ENCODE assay signal across 12 cellular contexts in genomic region chr7:49774459-49775064, GRCh38. TPM values are rescaled to one million over a fixed set of nuclear protein-coding genes. Genes with fewer than 3 reads are reported as not detected.
DNase-seq lines count a peak whose midpoint lies in the region; ATAC-seq, FAIRE-seq and TF ChIP-seq lines count a peak whose summit lies in the region.
"Had no signal": no experiment of that assay in that cellular context is flagged by ENCODE, and none has a peak within 500 bp of the region (broad histone marks: within the 10 kb centered on the region; RNA-seq: fewer than 3 reads in every experiment).

No MANE protein-coding gene starts in this region.

- H3K27ac Mint-ChIP-seq in activated naive CD8-positive, alpha-beta T cell treated with anti-CD3 and anti-CD28 coated beads, Interleukin-2, amount 10 ng/mL, durations not matched to agents 7 days and 5 days: no peak overlapping the region
- H3K27ac Mint-ChIP-seq in stimulated activated naive CD8-positive, alpha-beta T cell treated with anti-CD3 and anti-CD28 coated beads, Interleukin-15, amount 100 ng/mL, for 72 hours: no peak overlapping the region
- H3K27ac Mint-ChIP-seq: CD4-positive, CD25-positive, alpha-beta regulatory T cell had no signal

- H3K27ac ChIP-seq in iPS DF 6.9 (ENCODE audit: low read length) (no peak overlapping the region), prostate gland (no peak overlapping the region), HepG2 (ENCODE audit: extremely low read length, insufficient read depth, low read length) (no peak overlapping the region)

- TF ChIP-seq POLR2A in prostate gland (IDR thresholded peaks at IDR 0.05): no peak
- TF ChIP-seq POLR2A in HepG2 (IDR thresholded peaks at IDR 0.05; ENCODE audit: insufficient read depth in 1 of 2, low read depth in 2 of 2, low read length in 2 of 2): no peak

- H3K27me3 Mint-ChIP-seq in activated naive CD8-positive, alpha-beta T cell treated with anti-CD3 and anti-CD28 coated beads, Interleukin-2, amount 10 ng/mL, durations not matched to agents 7 days and 5 days: peaks cover 69% of the 10 kb centered on the region
- peaks cover 99% of the 10 kb centered on the region for H3K27me3 Mint-ChIP-seq in stimulated activated naive CD8-positive, alpha-beta T cell treated with anti-CD3 and anti-CD28 coated beads, Interleukin-15, amount 100 ng/mL, for 72 hours

- POLR2A ChIA-PET in activated naive CD8-positive, alpha-beta T cell treated with anti-CD3 and anti-CD28 coated beads, Interleukin-2, amount 10 ng/mL, durations not matched to agents 7 days and 5 days (lab: Charles Lee): no interaction called here
- POLR2A ChIA-PET in HepG2 (lab: Yijun Ruan, JAX): no interaction called here

- H2AFZ ChIP-seq in HepG2 (ENCODE audit: low read length): no peak overlapping the region

- no peaks in the 10 kb centered on the region for H3K36me3 ChIP-seq in iPS DF 6.9 (ENCODE audit: control insufficient read depth, insufficient read depth, low read length)
- H3K36me3 ChIP-seq in prostate gland: no peaks in the 10 kb centered on the region
- no peaks in the 10 kb centered on the region for H3K36me3 ChIP-seq in HepG2 (replicated peaks in 1 of 2; ENCODE audit: control insufficient read depth in 1 of 2, insufficient read depth in 2 of 2, low read length in 2 of 2)

- peak overlapping the region; percentile 8 for H3K4me3 Mint-ChIP-seq in activated naive CD8-positive, alpha-beta T cell treated with anti-CD3 and anti-CD28 coated beads, Interleukin-2, amount 10 ng/mL, durations not matched to agents 7 days and 5 days
- peak overlapping the region in 1 of 2 donors; percentile 37 for H3K4me3 Mint-ChIP-seq in stimulated activated naive CD8-positive, alpha-beta T cell treated with anti-CD3 and anti-CD28 coated beads, Interleukin-15, amount 100 ng/mL, for 72 hours

- peaks cover 3% of the 10 kb centered on the region for H3K4me1 Mint-ChIP-seq in activated naive CD8-positive, alpha-beta T cell treated with anti-CD3 and anti-CD28 coated beads, Interleukin-2, amount 10 ng/mL, durations not matched to agents 7 days and 5 days
- peaks cover 24% of the 10 kb centered on the region for H3K4me1 Mint-ChIP-seq in stimulated activated naive CD8-positive, alpha-beta T cell treated with anti-CD3 and anti-CD28 coated beads, Interleukin-15, amount 100 ng/mL, for 72 hours

- H3K9me3 Mint-ChIP-seq in activated naive CD8-positive, alpha-beta T cell treated with anti-CD3 and anti-CD28 coated beads, Interleukin-2, amount 10 ng/mL, durations not matched to agents 7 days and 5 days: no peaks in the 10 kb centered on the region
- no peaks in the 10 kb centered on the region for H3K9me3 Mint-ChIP-seq in stimulated activated naive CD8-positive, alpha-beta T cell treated with anti-CD3 and anti-CD28 coated beads, Interleukin-15, amount 100 ng/mL, for 72 hours
- H3K9me3 Mint-ChIP-seq: CD4-positive, CD25-positive, alpha-beta regulatory T cell had no signal

- TF ChIP-seq CTCF in prostate gland (IDR thresholded peaks at IDR 0.05) (no peak), HepG2 (CRISPR knock-in tag; IDR thresholded peaks at IDR 0.05) (no peak)

- no peaks in the 10 kb centered on the region for H4K20me1 ChIP-seq in HepG2 (ENCODE audit: insufficient read depth, low read length)

- no TSS peak for BruUV-seq in HepG2 (replicated peaks; lab: Mats Ljungman, UMichigan)

- ATAC-seq in activated naive CD8-positive, alpha-beta T cell treated with anti-CD3 and anti-CD28 coated beads, Interleukin-2, amount 10 ng/mL, durations not matched to agents 7 days and 5 days (ENCODE audit: low read depth): no peak
- ATAC-seq in HepG2: no peak
- ATAC-seq in stimulated activated naive CD8-positive, alpha-beta T cell treated with anti-CD3 and anti-CD28 coated beads, Interleukin-15, amount 100 ng/mL, for 72 hours: no peak

- CTCF ChIA-PET in HepG2 (lab: Yijun Ruan, JAX; ENCODE audit: low intra/inter-chr PET ratio, low total read pairs): no interaction called here

- no peaks in the 10 kb centered on the region for H3K79me2 ChIP-seq in HepG2 (ENCODE audit: insufficient read depth, low read length)

- in situ Hi-C loops in HepG2 (cut with HindIII; ENCODE audit: extremely low pct_ligation_motif_present, low pct_unique_long_range_greater_than_20kb): no loop called here

- no peak for FAIRE-seq in HepG2 (lab: Jason Lieb, UNC)

- peak overlapping the region; percentile 43; the same call in 1 of the 2 replicates for H3K4me3 ChIP-seq in iPS DF 6.9 (ENCODE audit: low read length)
- H3K4me3 ChIP-seq in prostate gland: peak overlapping the region; percentile 10 to 32
- no peak overlapping the region for H3K4me3 ChIP-seq in HepG2 (replicated peaks in 1 of 3; ENCODE audit: insufficient read depth in 1 of 3, low read depth in 2 of 3, low read length in 3 of 3)

- no peaks in the 10 kb centered on the region for H3K36me3 Mint-ChIP-seq in activated naive CD8-positive, alpha-beta T cell treated with anti-CD3 and anti-CD28 coated beads, Interleukin-2, amount 10 ng/mL, durations not matched to agents 7 days and 5 days
- H3K36me3 Mint-ChIP-seq: CD4-positive, CD25-positive, alpha-beta regulatory T cell had no signal

- no peak for TF ChIP-seq RAD21 in HepG2 (CRISPR knock-in tag; IDR thresholded peaks at IDR 0.05)

- H3K27me3 ChIP-seq in iPS DF 6.9 (ENCODE audit: control insufficient read depth, insufficient read depth, low read length) (peaks cover 37% of the 10 kb centered on the region; the same call in 1 of the 2 replicates), prostate gland (replicated peaks; ENCODE audit: insufficient read depth) (no peaks in the 10 kb centered on the region), HepG2 (ENCODE audit: control insufficient read depth in 1 of 2, insufficient read depth in 2 of 2, low read length in 2 of 2) (peaks cover 1 to 21% of the 10 kb centered on the region in 2 experiments; a peak in 3 of 5 replicates)

- peak; percentile 42 for DNase-seq in ELF-1 (ENCODE audit: low read depth, low spot score)
- no peak for DNase-seq in activated naive CD8-positive, alpha-beta T cell treated with anti-CD3 and anti-CD28 coated beads, Interleukin-2, amount 10 ng/mL, durations not matched to agents 7 days and 5 days
- DNase-seq in iPS DF 6.9 (ENCODE audit: low read depth, low spot score): no peak
- DNase-seq in prostate gland (ENCODE audit: low spot score): no peak
- no peak for DNase-seq in HepG2 (ENCODE audit: low spot score)
- no peak for DNase-seq in activated gamma-delta T cell treated with Interleukin-2 at 50 U/mL for 16 hours
- DNase-seq in dermis blood vessel endothelial cell: no peak
- DNase-seq in stimulated activated naive CD8-positive, alpha-beta T cell treated with anti-CD3 and anti-CD28 coated beads, Interleukin-15, amount 100 ng/mL, for 72 hours: no peak
- DNase-seq: activated gamma-delta T cell; CD4-positive, CD25-positive, alpha-beta regulatory T cell; NCI-H524 treated with DMSO at 0.1 percent for 48 hours had no signal

- H3K9ac ChIP-seq in HepG2 (ENCODE audit: insufficient read depth, low read depth, low read length): no peak overlapping the region

- TF ChIP-seq EP300 in HepG2 (IDR thresholded peaks at IDR 0.05; ENCODE audit: low read depth in 2 of 2, low read length in 2 of 2) (no peak), HepG2 (CRISPR knock-in tag; IDR thresholded peaks at IDR 0.05; ENCODE audit: borderline replicate concordance) (no peak)

- intact Hi-C loops in prostate gland (cut with DNase I) (no loop called here), HepG2 (cut with micrococcal nuclease; ENCODE audit: unreplicated experiment) (no loop called here)

- no peak overlapping the region for H3K4me2 ChIP-seq in HepG2 (ENCODE audit: low read depth, low read length)

- H3K4me1 ChIP-seq in iPS DF 6.9 (ENCODE audit: control insufficient read depth, insufficient read depth, low read length) (no peaks in the 10 kb centered on the region), prostate gland (replicated peaks) (peaks cover 3% of the 10 kb centered on the region), HepG2 (ENCODE audit: insufficient read depth, low read length) (no peaks in the 10 kb centered on the region)

- H3K9me3 ChIP-seq in iPS DF 6.9 (ENCODE audit: control insufficient read depth, insufficient read depth, low read length): no peaks in the 10 kb centered on the region
- no peaks in the 10 kb centered on the region for H3K9me3 ChIP-seq in prostate gland
- H3K9me3 ChIP-seq in HepG2 (ENCODE audit: low read length): no peaks in the 10 kb centered on the region

- no CpG with 5 or more reads among the region's 36 CpGs for WGBS in iPS DF 6.9 (ENCODE audit: insufficient coverage, insufficient read length)
- WGBS in prostate gland: 2% methylated on average over 19 of the region's 36 CpGs
- WGBS in HepG2 (ENCODE audit: low lambda C conversion rate): 22% methylated on average over 29 of the region's 36 CpGs

TF ChIP-seq in HepG2, 621 proteins besides CTCF, POLR2A, EP300 and RAD21 (continues in another document):
- TF ChIP-seq NFRKB (IDR thresholded peaks at IDR 0.05): no peak

RNA-seq across cellular contexts. Expression of gene VWC2, which starts 1.1 kb away (rescaled TPM):
- not detected for total RNA-seq in activated naive CD8-positive, alpha-beta T cell treated with anti-CD3 and anti-CD28 coated beads, Interleukin-2, amount 10 ng/mL, durations not matched to agents 7 days and 5 days
- total RNA-seq in prostate gland (under 1 TPM in 1 of 2 donors, not detected in 1; 0.11 TPM), HepG2 (2016; rRNA removed; fragmentation: Illumina TruSeq; extraction: Trizol) (not detected in 2 replicates), dermis blood vessel endothelial cell (not detected in 2 replicates)
- not detected in 2 replicates for total RNA-seq in HepG2 (2016; cell fraction: cytosol; rRNA removed; fragmentation: Illumina TruSeq; extraction: Trizol; ENCODE audit: low read depth)
- total RNA-seq in HepG2 (2016; cell fraction: insoluble cytoplasmic fraction; rRNA removed; fragmentation: Illumina TruSeq; extraction: Trizol): not detected in 2 replicates
- not detected in 2 replicates for total RNA-seq in HepG2 (2016; cell fraction: membrane; rRNA removed; fragmentation: Illumina TruSeq; extraction: Trizol)
- total RNA-seq in HepG2 (2016; cell fraction: nucleus; rRNA removed; fragmentation: Illumina TruSeq; extraction: Trizol): not detected in 2 replicates
- polyA plus RNA-seq in HepG2 (2011; rRNA removed): not detected in 2 replicates
- not detected in 2 replicates for polyA plus RNA-seq in HepG2 (2011; cell fraction: cytosol; rRNA removed)
- polyA plus RNA-seq in HepG2 (2011; cell fraction: nucleus; rRNA removed): not detected in 2 replicates
- not detected in 2 replicates for polyA plus RNA-seq in HepG2 (2012)
- polyA plus RNA-seq in HepG2 (2016; cell fraction: cytosol; fragmentation: Illumina TruSeq; extraction: Trizol; ENCODE audit: low read depth): not detected in 2 replicates
- not detected in 2 replicates for polyA plus RNA-seq in HepG2 (2016; cell fraction: insoluble cytoplasmic fraction; fragmentation: Illumina TruSeq; extraction: Trizol; ENCODE audit: low read depth)
- not detected in 2 replicates for polyA plus RNA-seq in HepG2 (2016; cell fraction: membrane; fragmentation: Illumina TruSeq; extraction: Trizol; ENCODE audit: low read depth)
- not detected in 2 replicates for polyA plus RNA-seq in HepG2 (2016; cell fraction: nucleus; fragmentation: Illumina TruSeq; extraction: Trizol; ENCODE audit: insufficient read depth, low read depth)
- not detected in 2 replicates for polyA minus RNA-seq in HepG2 (2011; rRNA and poly(A)+ RNA removed; ENCODE audit: low replicate concordance)
- not detected in 2 replicates for polyA minus RNA-seq in HepG2 (2011; cell fraction: cytosol; rRNA and poly(A)+ RNA removed)
- not detected in 2 replicates for polyA minus RNA-seq in HepG2 (2011; cell fraction: nucleus; rRNA and poly(A)+ RNA removed)
- total RNA-seq: CD4-positive, CD25-positive, alpha-beta regulatory T cell; HT1080 had no signal
- polyA plus RNA-seq: CD4-positive, CD25-positive, alpha-beta regulatory T cell had no signal

Comparison
In these comparisons a context has a peak if more than half of its experiments do, and no peak if none do; other contexts are left out.
1. H3K4me3 ChIP-seq: peak in iPS DF 6.9 (single experiment) and prostate gland (2 of 2); none in HepG2 (0 of 3).